1 cellular context compared by ENCODE assay signal in the genomic region with DNA sequence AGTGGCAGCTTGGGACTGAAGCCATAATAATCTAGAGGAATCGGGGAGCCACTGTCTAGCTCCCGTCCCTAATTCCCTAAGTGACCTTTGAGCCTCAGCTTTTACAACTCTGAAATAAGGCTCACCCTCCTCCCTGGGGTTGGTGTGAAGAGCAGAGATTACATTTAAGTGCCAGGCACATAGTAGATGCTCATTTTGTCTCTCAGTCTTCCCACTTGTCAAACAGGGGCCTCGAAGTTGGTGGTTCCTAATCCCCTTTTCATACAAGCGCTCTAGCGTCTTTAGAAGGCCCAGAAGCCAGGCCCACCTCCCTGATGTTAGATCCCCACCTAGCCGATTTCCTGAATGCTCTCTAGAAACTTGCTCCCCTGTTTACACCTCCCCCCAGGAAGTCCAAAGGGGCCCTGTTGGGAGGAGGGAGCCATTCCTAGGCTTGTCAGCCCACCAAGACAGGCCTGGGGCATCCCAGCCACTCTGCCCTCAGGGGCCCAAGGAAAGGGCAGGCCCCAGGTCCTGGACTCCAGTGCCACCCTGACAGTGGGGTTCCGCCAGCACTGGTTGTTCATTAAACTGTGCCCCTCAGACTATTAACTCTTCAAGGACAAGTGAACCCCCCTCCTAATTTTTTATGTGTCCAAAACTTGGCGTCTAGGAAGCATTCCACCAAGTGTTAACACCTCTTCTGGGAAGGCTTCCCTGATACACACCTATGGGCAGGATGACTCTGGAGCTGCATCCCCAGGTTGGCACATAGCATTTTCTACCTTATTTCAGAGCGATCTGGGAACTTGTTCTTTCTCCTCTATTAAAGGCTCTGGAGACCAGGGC.
TF ChIP-seq lines count a peak whose summit lies in the region.

No MANE protein-coding gene starts in this region.

TF ChIP-seq in endothelial cell of umbilical vein, 7 proteins besides CTCF, POLR2A, EP300 and RAD21:
- TF ChIP-seq EZH2 (IDR thresholded peaks at IDR 0.05; ENCODE audit: borderline replicate concordance, low read depth, low read length, severe bottlenecking) (no peak), MYC (IDR thresholded peaks at IDR 0.05; ENCODE audit: low read depth, low read length) (no peak), FOS (IDR thresholded peaks at IDR 0.05; ENCODE audit: borderline replicate concordance, insufficient read depth, low read length) (no peak), POLR2AphosphoS5 (IDR thresholded peaks at IDR 0.05; ENCODE audit: insufficient read depth, low read depth, low read length) (no peak), GATA2 (IDR thresholded peaks at IDR 0.05; ENCODE audit: insufficient read depth, insufficient read length, low read depth, low read length) (no peak), JUN (IDR thresholded peaks at IDR 0.05; ENCODE audit: borderline replicate concordance, insufficient read depth, insufficient read length, low read depth) (no peak)
- TF ChIP-seq, protein P1, sequence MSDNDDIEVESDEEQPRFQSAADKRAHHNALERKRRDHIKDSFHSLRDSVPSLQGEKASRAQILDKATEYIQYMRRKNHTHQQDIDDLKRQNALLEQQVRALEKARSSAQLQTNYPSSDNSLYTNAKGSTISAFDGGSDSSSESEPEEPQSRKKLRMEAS (IDR thresholded peaks at IDR 0.05; ENCODE audit: insufficient read depth, insufficient read length), result no peak
